Comparison of ENCODE assay signal across 11 cellular contexts in the genomic region with DNA sequence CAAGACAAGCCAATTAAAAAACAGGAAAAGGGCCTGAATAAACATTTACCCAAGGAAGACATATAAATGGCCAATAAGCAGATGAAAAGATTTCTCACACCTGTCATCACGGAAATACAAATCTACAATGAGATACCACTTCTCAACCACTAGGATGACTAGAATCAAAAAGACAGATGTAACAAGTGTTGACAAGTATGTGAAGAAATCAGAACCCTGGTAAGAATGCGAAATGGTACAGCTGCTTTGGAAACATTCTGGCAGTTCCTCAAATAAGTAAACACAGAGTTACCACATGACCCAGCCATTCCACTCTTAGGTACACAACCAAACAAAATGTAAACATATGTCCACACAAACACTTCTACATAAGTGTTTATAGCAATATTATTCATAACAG. TPM values are rescaled to one million over a fixed set of nuclear protein-coding genes. Genes with fewer than 3 reads are reported as not detected.
DNase-seq lines count a peak whose midpoint lies in the region; ATAC-seq and TF ChIP-seq lines count a peak whose summit lies in the region.
"Had no signal": no experiment of that assay in that cellular context is flagged by ENCODE, and none has a peak within 500 bp of the region (broad histone marks: within the 10 kb centered on the region; RNA-seq: fewer than 3 reads in every experiment).

No MANE protein-coding gene starts in this region.

- no peak overlapping the region for H3K4me3 Mint-ChIP-seq in CD8-positive, alpha-beta memory T cell
- H3K4me3 Mint-ChIP-seq: activated T-cell treated with anti-CD3 and anti-CD28 coated beads, Interleukin-2, amount 50 U/mL, for 72 hours had no signal

- H3K9me3 ChIP-seq in body of pancreas (no peaks in the 10 kb centered on the region), right lobe of liver (no peaks in the 10 kb centered on the region)
- H3K9me3 ChIP-seq in CD8-positive, alpha-beta memory T cell (ENCODE audit: low read length) = no peaks in the 10 kb centered on the region

- H3K36me3 Mint-ChIP-seq in CD8-positive, alpha-beta memory T cell = peaks cover 4 to 59% (median 16%) of the 10 kb centered on the region in 3 donors

- H3K4me1 Mint-ChIP-seq in CD8-positive, alpha-beta memory T cell = peaks cover 20 to 42% (median 36%) of the 10 kb centered on the region in 3 donors

- no peak for TF ChIP-seq POLR2A in body of pancreas (IDR thresholded peaks at IDR 0.05)
- no peak for TF ChIP-seq POLR2A in right lobe of liver (IDR thresholded peaks at IDR 0.05)

- H3K9me3 Mint-ChIP-seq in CD8-positive, alpha-beta memory T cell = no peaks in the 10 kb centered on the region
- H3K9me3 Mint-ChIP-seq: activated T-cell treated with anti-CD3 and anti-CD28 coated beads, Interleukin-2, amount 50 U/mL, for 72 hours had no signal

- peaks cover 0 to 7% of the 10 kb centered on the region in 2 donors for H3K36me3 ChIP-seq in body of pancreas (replicated peaks in 1 of 2; ENCODE audit: insufficient read depth in 1 of 2, low read depth in 2 of 2)
- H3K36me3 ChIP-seq in right lobe of liver = peaks cover 0 to 7% (median under 1%) of the 10 kb centered on the region in 4 donors
- peaks cover 5% of the 10 kb centered on the region for H3K36me3 ChIP-seq in CD8-positive, alpha-beta memory T cell (ENCODE audit: insufficient read depth, low read length)

- no peak overlapping the region for H3K4me3 ChIP-seq in Jurkat, Clone E6-1 (ENCODE audit: low read length)
- H3K4me3 ChIP-seq in body of pancreas = no peak overlapping the region
- no peak overlapping the region for H3K4me3 ChIP-seq in right lobe of liver
- no peak overlapping the region for H3K4me3 ChIP-seq in CD8-positive, alpha-beta memory T cell (ENCODE audit: low read length)
- no peak overlapping the region for H3K4me3 ChIP-seq in coronary artery

- H3K27ac ChIP-seq in body of pancreas = peak overlapping the region in 1 of 4 donors; percentile 23
- H3K27ac ChIP-seq in right lobe of liver = peak overlapping the region in 2 of 3 donors; percentile 44 to 56
- H3K27ac ChIP-seq in CD8-positive, alpha-beta memory T cell (ENCODE audit: low read depth, low read length) = no peak overlapping the region
- no peak overlapping the region for H3K27ac ChIP-seq in coronary artery

- intact Hi-C loops in body of pancreas (cut with DNase I) (no loop called here), right lobe of liver (cut with DNase I) (no loop called here)

- H3K27ac Mint-ChIP-seq in CD8-positive, alpha-beta memory T cell = peak overlapping the region in 4 of 8 donors; percentile 14 to 82 (median 44)

- peak; percentile 79 for ATAC-seq in body of pancreas
- ATAC-seq in right lobe of liver = peak; percentile 82 to 96 (median 92)
- ATAC-seq: activated T-cell treated with anti-CD3 and anti-CD28 coated beads, Interleukin-2, amount 50 U/mL, for 72 hours had no signal

- H3K27me3 ChIP-seq in body of pancreas (no peaks in the 10 kb centered on the region), right lobe of liver (no peaks in the 10 kb centered on the region)
- no peaks in the 10 kb centered on the region for H3K27me3 ChIP-seq in CD8-positive, alpha-beta memory T cell (ENCODE audit: insufficient read depth, low read length, poor library complexity, severe bottlenecking)

- WGBS in body of pancreas, 2 donors = 26 to 37% methylated on average over 2 of the region's 2 CpGs
- 13% methylated on average over 2 of the region's 2 CpGs for WGBS in right lobe of liver (ENCODE audit: insufficient coverage, low coverage, low lambda C conversion rate, missing lambda C conversion rate)

- DNase-seq in COR-L47 (lab: John Stamatoyannopoulos, UW) (peak; percentile 19), body of pancreas (peak in 2 of 4 donors; percentile 19 to 23), right lobe of liver (no peak), NCI-H1694 treated with DMSO at 0.1 percent for 48 hours (lab: John Stamatoyannopoulos, UW) (no peak), NK-92 (lab: John Stamatoyannopoulos, UW; ENCODE audit: unreplicated experiment) (no peak), coronary artery (ENCODE audit: low spot score) (no peak)
- DNase-seq in Jurkat, Clone E6-1 (ENCODE audit: low read depth, low spot score) = peak; percentile 28
- no peak for DNase-seq in CD8-positive, alpha-beta memory T cell
- DNase-seq: activated T-cell treated with anti-CD3 and anti-CD28 coated beads, Interleukin-2, amount 50 U/mL, for 72 hours; cerebellar nuclear complex; DMS79 treated with DMSO at 0.1 percent for 48 hours had no signal

- CTCF ChIA-PET in CD8-positive, alpha-beta memory T cell (lab: Charles Lee) = no interaction called here

- TF ChIP-seq CTCF in body of pancreas (IDR thresholded peaks at IDR 0.05) = peak in 2 of 7 experiments; percentile 11 to 26
- peak; percentile 15 to 60 (median 38) for TF ChIP-seq CTCF in right lobe of liver (IDR thresholded peaks at IDR 0.05)
- no peak for TF ChIP-seq CTCF in coronary artery (IDR thresholded peaks at IDR 0.05)

- H3K4me1 ChIP-seq in body of pancreas (peaks cover 20% of the 10 kb centered on the region), right lobe of liver (peaks cover 0 to 29% (median 7%) of the 10 kb centered on the region in 4 donors)
- H3K4me1 ChIP-seq in CD8-positive, alpha-beta memory T cell (ENCODE audit: insufficient read depth, low read length) = no peaks in the 10 kb centered on the region

- no peaks in the 10 kb centered on the region for H3K27me3 Mint-ChIP-seq in CD8-positive, alpha-beta memory T cell

- POLR2A ChIA-PET in CD8-positive, alpha-beta memory T cell (lab: Charles Lee) = interaction anchor here (0.8 kb wide), 1 partner anchor 58 kb away, joined by 3 read pairs; no protein-coding TSS in a partner anchor

RNA-seq across cellular contexts. Expression of a gene that starts 32.5 kb away (rescaled TPM):
- polyA plus RNA-seq in Jurkat, Clone E6-1 (2012; ENCODE audit: insufficient read depth, insufficient read length) = 3.3 TPM
- total RNA-seq in body of pancreas (1 to 10 TPM; 3.4 to 9.6 TPM), right lobe of liver (100 to 1,000 TPM; 120 to 439 (median 214) TPM)
- 1 to 10 TPM; 2.7 to 3.6 TPM for total RNA-seq in CD8-positive, alpha-beta memory T cell
- 0.93 TPM for polyA plus RNA-seq in CD8-positive, alpha-beta memory T cell

RNA-seq across cellular contexts. Expression of a gene that starts 39.5 kb away (rescaled TPM):
- polyA plus RNA-seq in Jurkat, Clone E6-1 (2012; ENCODE audit: insufficient read depth, insufficient read length) = 592 TPM
- total RNA-seq in body of pancreas (10 to 100 TPM; 55.3 to 84.4 TPM), right lobe of liver (100 to 1,000 TPM; 488 to 702 (median 628) TPM)
- total RNA-seq in CD8-positive, alpha-beta memory T cell = 100 to 1,000 TPM; 595 to 615 TPM
- 663 TPM for polyA plus RNA-seq in CD8-positive, alpha-beta memory T cell

RNA-seq across cellular contexts. Expression of a gene that starts 39.7 kb away (rescaled TPM):
- polyA plus RNA-seq in Jurkat, Clone E6-1 (2012; ENCODE audit: insufficient read depth, insufficient read length) = 2.5 TPM
- total RNA-seq in body of pancreas (under 1 TPM; 0.26 to 0.33 TPM), right lobe of liver (under 1 TPM; 0.20 to 0.71 (median 0.48) TPM)
- under 1 TPM; 0.29 to 0.68 TPM for total RNA-seq in CD8-positive, alpha-beta memory T cell
- polyA plus RNA-seq in CD8-positive, alpha-beta memory T cell = not detected

RNA-seq across cellular contexts. Expression of a gene that starts 57.5 kb away (rescaled TPM):
- 15.9 TPM for polyA plus RNA-seq in Jurkat, Clone E6-1 (2012; ENCODE audit: insufficient read depth, insufficient read length)
- total RNA-seq in body of pancreas (10 to 100 TPM; 31.4 to 32.3 TPM), right lobe of liver (10 to 100 TPM; 16.4 to 26.8 (median 20.2) TPM)
- 10 to 100 TPM; 26.3 to 28.8 TPM for total RNA-seq in CD8-positive, alpha-beta memory T cell
- 17.5 TPM for polyA plus RNA-seq in CD8-positive, alpha-beta memory T cell

Comparison
In these comparisons a context has a peak if more than half of its experiments do, and no peak if none do; other contexts are left out.
1. DNase-seq: peak in COR-L47 (single experiment) and Jurkat, Clone E6-1 (single experiment); none in right lobe of liver (0 of 3), NCI-H1694 treated with DMSO at 0.1 percent for 48 hours (single experiment), NK-92 (single experiment), CD8-positive, alpha-beta memory T cell (0 of 5) and coronary artery (single experiment).
2. H3K27ac ChIP-seq: peak in right lobe of liver (2 of 3); none in CD8-positive, alpha-beta memory T cell (single experiment) and coronary artery (0 of 2).
3. RNA of a gene that starts 32.5 kb away (total RNA-seq): 120 to 439 TPM in right lobe of liver; 3.4 to 9.6 TPM in body of pancreas and 2.7 to 3.6 TPM in CD8-positive, alpha-beta memory T cell; every median in the first group is over 10 times any median in the second.
4. RNA of a gene that starts 39.5 kb away (total RNA-seq): 488 to 702 TPM in right lobe of liver and 595 to 615 TPM in CD8-positive, alpha-beta memory T cell; 55.3 to 84.4 TPM in body of pancreas; every median in the first group is over 4 times any median in the second.